In genomic region chr22:38291201-38291777, GRCh38 we compare ENCODE assay signal across 3 cellular contexts.
TF ChIP-seq lines count a peak whose summit lies in the region.

No MANE protein-coding gene starts in this region.

TF ChIP-seq in IMR-90, 13 proteins besides CTCF, POLR2A, EP300 and RAD21:
- TF ChIP-seq MXI1 (IDR thresholded peaks at IDR 0.05; ENCODE audit: borderline replicate concordance, low read depth, low read length): no peak
- no peak for TF ChIP-seq NFE2L2 (IDR thresholded peaks at IDR 0.05; ENCODE audit: low read depth, low read length)
- no peak for TF ChIP-seq MAFK (IDR thresholded peaks at IDR 0.05; ENCODE audit: low read depth, low read length)
- TF ChIP-seq, protein P1, sequence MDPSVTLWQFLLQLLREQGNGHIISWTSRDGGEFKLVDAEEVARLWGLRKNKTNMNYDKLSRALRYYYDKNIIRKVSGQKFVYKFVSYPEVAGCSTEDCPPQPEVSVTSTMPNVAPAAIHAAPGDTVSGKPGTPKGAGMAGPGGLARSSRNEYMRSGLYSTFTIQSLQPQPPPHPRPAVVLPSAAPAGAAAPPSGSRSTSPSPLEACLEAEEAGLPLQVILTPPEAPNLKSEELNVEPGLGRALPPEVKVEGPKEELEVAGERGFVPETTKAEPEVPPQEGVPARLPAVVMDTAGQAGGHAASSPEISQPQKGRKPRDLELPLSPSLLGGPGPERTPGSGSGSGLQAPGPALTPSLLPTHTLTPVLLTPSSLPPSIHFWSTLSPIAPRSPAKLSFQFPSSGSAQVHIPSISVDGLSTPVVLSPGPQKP (IDR thresholded peaks at IDR 0.05; ENCODE audit: borderline replicate concordance, low read depth, low read length): no peak
- no peak for TF ChIP-seq FOS (IDR thresholded peaks at IDR 0.05; ENCODE audit: low read depth, low read length)
- TF ChIP-seq USF2 (IDR thresholded peaks at IDR 0.05; ENCODE audit: low read depth, low read length): no peak
- no peak for TF ChIP-seq CEBPB (IDR thresholded peaks at IDR 0.05; ENCODE audit: low read depth, low read length)
- TF ChIP-seq MAZ (IDR thresholded peaks at IDR 0.05; ENCODE audit: borderline replicate concordance, low read depth, low read length): no peak
- TF ChIP-seq RCOR1 (IDR thresholded peaks at IDR 0.05; ENCODE audit: insufficient replicate concordance, low read length): no peak
- no peak for TF ChIP-seq CHD1 (IDR thresholded peaks at IDR 0.05; ENCODE audit: low read depth, low read length)
- no peak for TF ChIP-seq RFX5 (IDR thresholded peaks at IDR 0.05; ENCODE audit: low read depth, low read length)
- TF ChIP-seq BHLHE40 (IDR thresholded peaks at IDR 0.05; ENCODE audit: low read depth, low read length): no peak
- no peak for TF ChIP-seq SMC3 (IDR thresholded peaks at IDR 0.05; ENCODE audit: low read depth, low read length)

TF ChIP-seq in K562, 482 proteins besides CTCF, POLR2A, EP300 and RAD21:
- TF ChIP-seq TSC22D4 (tag; IDR thresholded peaks at IDR 0.05): no peak
- TF ChIP-seq DDX20 (tag; IDR thresholded peaks at IDR 0.05; ENCODE audit: low read depth): no peak
- 0 out of 2 replicates have a peak, but pooled peaks have one; percentile 23 for TF ChIP-seq POLR2G (IDR thresholded peaks at IDR 0.05; ENCODE audit: low read depth, low read length)
- TF ChIP-seq ZNF311 (CRISPR knock-in tag; IDR thresholded peaks at IDR 0.05): no peak
- no peak for TF ChIP-seq IRF2 (CRISPR knock-in tag; IDR thresholded peaks at IDR 0.05)
- no peak for TF ChIP-seq EP400 (IDR thresholded peaks at IDR 0.05)
- TF ChIP-seq, protein P2, sequence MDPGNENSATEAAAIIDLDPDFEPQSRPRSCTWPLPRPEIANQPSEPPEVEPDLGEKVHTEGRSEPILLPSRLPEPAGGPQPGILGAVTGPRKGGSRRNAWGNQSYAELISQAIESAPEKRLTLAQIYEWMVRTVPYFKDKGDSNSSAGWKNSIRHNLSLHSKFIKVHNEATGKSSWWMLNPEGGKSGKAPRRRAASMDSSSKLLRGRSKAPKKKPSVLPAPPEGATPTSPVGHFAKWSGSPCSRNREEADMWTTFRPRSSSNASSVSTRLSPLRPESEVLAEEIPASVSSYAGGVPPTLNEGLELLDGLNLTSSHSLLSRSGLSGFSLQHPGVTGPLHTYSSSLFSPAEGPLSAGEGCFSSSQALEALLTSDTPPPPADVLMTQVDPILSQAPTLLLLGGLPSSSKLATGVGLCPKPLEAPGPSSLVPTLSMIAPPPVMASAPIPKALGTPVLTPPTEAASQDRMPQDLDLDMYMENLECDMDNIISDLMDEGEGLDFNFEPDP (CRISPR knock-in tag; IDR thresholded peaks at IDR 0.05): no peak
- TF ChIP-seq FOS (IDR thresholded peaks at IDR 0.05; ENCODE audit: extremely low read depth, insufficient read length): no peak
- no peak for TF ChIP-seq OTX1 (CRISPR knock-in tag; IDR thresholded peaks at IDR 0.05)
- TF ChIP-seq RBM22 (IDR thresholded peaks at IDR 0.05; ENCODE audit: low read depth, low read length, poor library complexity, severe bottlenecking): peak; percentile 31

TF ChIP-seq in HEK293T, 16 proteins besides CTCF, POLR2A, EP300 and RAD21:
- no peak for TF ChIP-seq ELF4 (IDR thresholded peaks at IDR 0.05)
